6 cellular contexts compared by ENCODE assay signal in the genomic region with DNA sequence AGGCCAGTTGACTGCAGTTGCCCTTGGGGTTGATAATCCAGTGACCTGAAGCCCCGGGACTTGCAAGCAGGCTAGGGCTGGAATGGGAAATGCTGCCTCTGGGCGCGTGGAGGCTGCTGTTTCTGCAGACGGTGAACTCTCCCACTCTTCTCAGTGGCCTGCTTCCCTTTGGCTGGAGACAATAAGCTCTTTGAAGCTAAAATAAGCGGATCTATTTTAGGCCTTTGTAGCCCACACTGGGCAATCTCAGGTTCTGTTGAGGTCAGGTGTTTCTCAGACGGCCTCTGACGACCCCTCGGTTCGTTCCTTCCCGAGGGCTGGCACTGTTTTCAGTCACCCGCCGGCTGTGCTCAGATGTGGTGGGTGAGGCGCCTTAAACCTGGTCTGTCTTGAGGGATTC. TPM values are rescaled to one million over a fixed set of nuclear protein-coding genes. Genes with fewer than 3 reads are reported as not detected.
"Had no signal": no experiment of that assay in that cellular context is flagged by ENCODE, and none has a peak within 500 bp of the region (broad histone marks: within the 10 kb centered on the region; RNA-seq: fewer than 3 reads in every experiment).

No MANE protein-coding gene starts in this region.

RNA-seq across cellular contexts. Expression of a gene that starts 43.7 kb away (rescaled TPM):
- total RNA-seq: GM23248, H4, H7, HFFc6, HT1080 had no signal
- polyA plus RNA-seq: GM23248, IgD-negative memory B cell had no signal
